In the genomic region with DNA sequence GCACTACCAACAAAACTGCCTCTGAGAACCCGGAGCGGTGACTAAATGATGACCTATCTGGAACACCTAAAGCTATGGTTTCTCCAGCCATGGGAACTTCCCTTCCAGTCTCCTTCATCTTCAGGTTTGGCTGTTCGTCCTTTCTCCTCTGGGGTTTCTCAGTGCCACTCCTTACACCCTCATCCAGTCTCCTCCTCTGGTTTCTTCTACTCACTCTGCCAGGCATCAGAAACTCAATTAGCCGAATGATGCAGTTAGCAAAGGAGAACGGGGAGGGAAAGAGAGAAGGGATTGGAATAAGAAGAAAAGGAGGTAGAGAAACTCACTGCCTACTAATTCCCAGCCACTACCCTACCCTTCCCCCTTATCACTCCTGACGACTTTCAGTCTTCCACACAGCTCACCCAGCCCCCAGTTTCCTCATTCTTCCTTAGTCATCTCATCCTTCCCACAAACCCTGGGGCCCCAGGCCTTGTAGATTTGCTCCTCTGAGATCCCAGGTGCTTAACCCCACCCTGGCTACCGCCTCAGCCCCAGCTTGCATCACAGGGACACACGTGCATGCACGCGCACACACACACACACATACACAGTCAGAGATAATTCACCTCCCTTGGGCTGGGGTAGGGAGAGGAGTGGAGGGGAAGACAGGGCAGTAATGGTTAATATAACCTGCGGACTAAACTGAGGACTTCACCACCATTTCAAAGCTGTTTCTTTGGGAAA, we compare ENCODE assay signal across 8 cellular contexts. TPM values are rescaled to one million over a fixed set of nuclear protein-coding genes. Genes with fewer than 3 reads are reported as not detected.
A peak's percentile ranks its signal among the peaks of the same experiment; 100 is the strongest.
DNase-seq lines count a peak whose midpoint lies in the region; ATAC-seq and TF ChIP-seq lines count a peak whose summit lies in the region.

No MANE protein-coding gene starts in this region.

- no peak for TF ChIP-seq POLR2A in testis (IDR thresholded peaks at IDR 0.05)

- peak overlapping the region; percentile 15; the same call in 1 of the 2 replicates for H3K9ac ChIP-seq in iPS-20b (ENCODE audit: low read depth, low read length)

- no peak for ATAC-seq in GM18858 (IDR thresholded peaks at IDR 0.05; ENCODE audit: unreplicated experiment)

- no peaks in the 10 kb centered on the region for H3K27me3 ChIP-seq in iPS-20b (ENCODE audit: insufficient read depth, low read length)
- H3K27me3 ChIP-seq in testis: no peaks in the 10 kb centered on the region

- DNase-seq in SIG-M5 treated with dmso at 0.1 percent for 504 hours (lab: John Stamatoyannopoulos, UW; ENCODE audit: unreplicated experiment) (peak; percentile 35), SIG-M5 (lab: John Stamatoyannopoulos, UW) (no peak), amniotic stem cell (lab: John Stamatoyannopoulos, UW) (peak; percentile 38), testis (no peak), hippocampal formation (lab: John Stamatoyannopoulos, UW) (no peak)
- no peak for DNase-seq in activated CD4-positive, alpha-beta T cell treated with anti-CD3 and anti-CD28 coated beads, Interleukin-2, amount 50 U/mL, for 1 hour

- H3K27ac ChIP-seq in iPS-20b (ENCODE audit: low read length): peak overlapping the region; percentile 61
- peak overlapping the region; percentile 22 to 46 for H3K27ac ChIP-seq in testis

- intact Hi-C loops in testis (cut with DNase I; ENCODE audit: low total_unique reads): no loop called here

- no peak for TF ChIP-seq CTCF in testis (IDR thresholded peaks at IDR 0.05)

- H3K9me3 ChIP-seq in iPS-20b (ENCODE audit: insufficient read depth, low read depth, low read length) (no peaks in the 10 kb centered on the region), testis (no peaks in the 10 kb centered on the region)

- H3K4me3 ChIP-seq in iPS-20b (ENCODE audit: low read length): no peak overlapping the region
- H3K4me3 ChIP-seq in testis: no peak overlapping the region

- WGBS in testis, 2 donors: 78 to 83% methylated on average over 11 of the region's 11 CpGs

- H3K36me3 ChIP-seq in iPS-20b (ENCODE audit: insufficient read depth, low read depth, low read length): peaks cover 21% of the 10 kb centered on the region; the same call in 1 of the 2 replicates
- H3K36me3 ChIP-seq in testis (ENCODE audit: low read depth, missing control alignments): no peaks in the 10 kb centered on the region

- H3K4me1 ChIP-seq in iPS-20b (ENCODE audit: insufficient read depth, low read length): peaks cover 73% of the 10 kb centered on the region
- H3K4me1 ChIP-seq in testis: peaks cover 34% of the 10 kb centered on the region

RNA-seq across cellular contexts. Expression of a gene that starts 13.0 kb away (rescaled TPM):
- total RNA-seq in testis: 10 to 100 TPM; 13.1 to 13.6 TPM
- 4.8 TPM for polyA plus RNA-seq in testis (ENCODE audit: insufficient read depth, low read depth, low replicate concordance)

RNA-seq across cellular contexts. Expression of a gene that starts 13.3 kb away (rescaled TPM):
- 100 to 1,000 TPM in 1 of 2 donors, 10 to 100 TPM in 1; 94.6 to 112 TPM for total RNA-seq in testis
- polyA plus RNA-seq in testis (ENCODE audit: insufficient read depth, low read depth, low replicate concordance): 31.7 TPM

Comparison
In these comparisons a context has a peak if more than half of its experiments do, and no peak if none do; other contexts are left out.
1. DNase-seq: peak in SIG-M5 treated with dmso at 0.1 percent for 504 hours (single experiment) and amniotic stem cell (single experiment); none in SIG-M5 (single experiment), testis (single experiment), activated CD4-positive, alpha-beta T cell treated with anti-CD3 and anti-CD28 coated beads, Interleukin-2, amount 50 U/mL, for 1 hour (single experiment) and hippocampal formation (0 of 2).